9 cellular contexts compared by ENCODE assay signal in the genomic region with DNA sequence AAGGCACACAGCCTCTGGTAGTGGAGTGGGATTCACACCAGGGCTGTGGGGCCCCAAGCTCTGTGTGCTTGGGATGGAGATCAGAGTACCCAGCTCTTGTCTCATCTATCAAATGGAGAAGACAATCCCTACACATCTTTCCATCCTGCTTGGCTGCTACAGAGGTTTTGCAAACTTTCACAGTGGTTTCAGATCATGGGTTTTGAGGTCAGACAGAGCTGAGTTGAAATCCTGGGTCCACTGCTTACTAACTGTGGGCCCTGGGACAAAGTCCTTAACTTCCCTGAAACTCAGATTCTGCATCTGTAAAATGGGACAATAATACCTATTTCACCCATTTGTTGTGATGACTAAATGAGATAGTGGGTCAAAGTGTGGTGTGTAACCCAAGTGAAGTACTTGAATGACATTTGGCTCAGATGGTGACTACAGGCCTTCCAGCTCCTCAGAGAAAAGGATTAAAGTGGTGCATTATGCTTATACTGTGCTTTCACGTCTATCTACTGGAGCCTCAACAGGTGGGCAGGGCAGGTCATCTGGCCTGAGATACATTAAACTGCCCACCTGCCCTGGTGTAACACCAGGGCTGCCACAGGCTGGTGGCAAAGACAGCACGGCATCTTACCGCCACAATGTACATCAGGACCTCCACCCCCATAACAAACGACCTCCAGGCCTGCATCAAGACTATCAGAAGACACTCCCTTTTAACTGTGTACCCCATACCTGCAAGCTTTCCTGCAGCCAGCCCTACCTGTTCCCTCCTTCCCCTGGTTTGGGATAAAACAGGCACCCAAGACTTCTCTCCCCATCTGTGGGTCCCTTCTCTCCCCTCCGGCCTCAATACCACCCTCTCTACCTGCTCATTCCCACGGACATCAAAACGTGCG. TPM values are rescaled to one million over a fixed set of nuclear protein-coding genes. Genes with fewer than 3 reads are reported as not detected.
A peak's percentile ranks its signal among the peaks of the same experiment; 100 is the strongest.
DNase-seq lines count a peak whose midpoint lies in the region; ATAC-seq and TF ChIP-seq lines count a peak whose summit lies in the region.
"Had no signal": no experiment of that assay in that cellular context is flagged by ENCODE, and none has a peak within 500 bp of the region (broad histone marks: within the 10 kb centered on the region; RNA-seq: fewer than 3 reads in every experiment).

No MANE protein-coding gene starts in this region.

- H3K9me3 ChIP-seq in subcutaneous abdominal adipose tissue (ENCODE audit: control insufficient read depth in 5 of 5, low read length in 5 of 5), result no peaks in the 10 kb centered on the region

- H3K4me3 Mint-ChIP-seq in activated CD8-positive, alpha-beta memory T cell treated with anti-CD3 and anti-CD28 coated beads, Interleukin-2, amount 10 ng/mL, durations not matched to agents 7 days and 5 days, result peak overlapping the region; percentile 92
- H3K4me3 Mint-ChIP-seq in WTC11, result peak overlapping the region; percentile 67; the same call in 1 of the 2 replicates
- peak overlapping the region; percentile 91 to 98 (median 95) for H3K4me3 Mint-ChIP-seq in immature natural killer cell

- POLR2A ChIA-PET in WTC11 (lab: Charles Lee), result no interaction called here

- H3K9me3 Mint-ChIP-seq in activated CD8-positive, alpha-beta memory T cell treated with anti-CD3 and anti-CD28 coated beads, Interleukin-2, amount 10 ng/mL, durations not matched to agents 7 days and 5 days (ENCODE audit: low read depth), result no peaks in the 10 kb centered on the region
- no peaks in the 10 kb centered on the region for H3K9me3 Mint-ChIP-seq in WTC11
- H3K9me3 Mint-ChIP-seq in immature natural killer cell, result no peaks in the 10 kb centered on the region

- no peak for DNase-seq in activated CD8-positive, alpha-beta memory T cell treated with anti-CD3 and anti-CD28 coated beads, Interleukin-2, amount 10 ng/mL, durations not matched to agents 7 days and 5 days
- DNase-seq in activated CD8-positive, alpha-beta memory T cell treated with anti-CD3 and anti-CD28 coated beads for 24 hours, result no peak
- DNase-seq in WTC11 (ENCODE audit: low spot score), result no peak
- DNase-seq in immature natural killer cell, result no peak
- DNase-seq in mucosa of gallbladder (ENCODE audit: low spot score), result no peak
- DNase-seq: NCI-H1105 treated with DMSO at 0.1 percent for 48 hours had no signal

- H3K27ac Mint-ChIP-seq in activated CD8-positive, alpha-beta memory T cell treated with anti-CD3 and anti-CD28 coated beads, Interleukin-2, amount 10 ng/mL, durations not matched to agents 7 days and 5 days, result peak overlapping the region; percentile 100
- H3K27ac Mint-ChIP-seq in WTC11 (no peak overlapping the region), immature natural killer cell (peak overlapping the region; percentile 90 to 98 (median 94))

- H3K36me3 Mint-ChIP-seq in activated CD8-positive, alpha-beta memory T cell treated with anti-CD3 and anti-CD28 coated beads, Interleukin-2, amount 10 ng/mL, durations not matched to agents 7 days and 5 days, result peaks cover 37% of the 10 kb centered on the region
- no peaks in the 10 kb centered on the region for H3K36me3 Mint-ChIP-seq in WTC11
- no peaks in the 10 kb centered on the region for H3K36me3 Mint-ChIP-seq in immature natural killer cell

- ATAC-seq in activated CD8-positive, alpha-beta memory T cell treated with anti-CD3 and anti-CD28 coated beads, Interleukin-2, amount 10 ng/mL, durations not matched to agents 7 days and 5 days, result no peak
- ATAC-seq in WTC11, result no peak
- ATAC-seq in GM21786 (IDR thresholded peaks at IDR 0.05; ENCODE audit: unreplicated experiment), result no peak
- ATAC-seq in HG03457 (IDR thresholded peaks at IDR 0.05; ENCODE audit: unreplicated experiment), result no peak

- H3K4me1 ChIP-seq in subcutaneous abdominal adipose tissue (ENCODE audit: control insufficient read depth in 5 of 5, insufficient read depth in 5 of 5, low read length in 5 of 5), result peaks cover 2 to 35% (median 26%) of the 10 kb centered on the region in 5 donors

- peak overlapping the region; percentile 24 for H3K27ac ChIP-seq in subcutaneous abdominal adipose tissue (ENCODE audit: low read depth, low read length)

- H3K36me3 ChIP-seq in subcutaneous abdominal adipose tissue (ENCODE audit: control insufficient read depth in 5 of 5, insufficient read depth in 5 of 5, low read length in 5 of 5), result no peaks in the 10 kb centered on the region

- no peaks in the 10 kb centered on the region for H3K27me3 Mint-ChIP-seq in activated CD8-positive, alpha-beta memory T cell treated with anti-CD3 and anti-CD28 coated beads, Interleukin-2, amount 10 ng/mL, durations not matched to agents 7 days and 5 days
- H3K27me3 Mint-ChIP-seq in WTC11 (ENCODE audit: low read depth), result peaks cover 22% of the 10 kb centered on the region
- peaks cover 2 to 31% (median 9%) of the 10 kb centered on the region in 3 donors for H3K27me3 Mint-ChIP-seq in immature natural killer cell (ENCODE audit: low read depth in 3 of 3)

- peak overlapping the region in 1 of 5 donors; percentile 73 for H3K9ac ChIP-seq in subcutaneous abdominal adipose tissue (ENCODE audit: low read length in 5 of 5)

- no peaks in the 10 kb centered on the region for H3K27me3 ChIP-seq in subcutaneous abdominal adipose tissue (ENCODE audit: control insufficient read depth in 5 of 5, insufficient read depth in 4 of 5, low read length in 5 of 5)

- CTCF ChIA-PET in activated CD8-positive, alpha-beta memory T cell treated with anti-CD3 and anti-CD28 coated beads, Interleukin-2, amount 10 ng/mL, durations not matched to agents 7 days and 5 days (lab: Charles Lee), result interaction anchor here (0.8 to 4.1 kb wide), 10 partner anchors 9 to 58 kb away, joined by 3 to 22 read pairs (median 8); partner anchors contain the start of gene PHF19
- CTCF ChIA-PET in WTC11 (lab: Charles Lee), result interaction anchor here (0.5 to 2.2 kb wide), 2 partner anchors 12 to 72 kb away, joined by 3 to 5 read pairs; no protein-coding TSS in a partner anchor

- no peak for TF ChIP-seq CTCF in WTC11 (IDR thresholded peaks at IDR 0.05)

- H3K4me3 ChIP-seq in subcutaneous abdominal adipose tissue (ENCODE audit: low read depth in 1 of 5, low read length in 5 of 5), result peak overlapping the region in 3 of 5 donors; percentile 65 to 79 (median 69)

- peaks cover 77% of the 10 kb centered on the region for H3K4me1 Mint-ChIP-seq in activated CD8-positive, alpha-beta memory T cell treated with anti-CD3 and anti-CD28 coated beads, Interleukin-2, amount 10 ng/mL, durations not matched to agents 7 days and 5 days
- H3K4me1 Mint-ChIP-seq in WTC11, result peaks cover 39% of the 10 kb centered on the region
- H3K4me1 Mint-ChIP-seq in immature natural killer cell, result peaks cover 92 to 96% of the 10 kb centered on the region in 2 donors

TF ChIP-seq in WTC11, 78 proteins besides CTCF, POLR2A, EP300 and RAD21:
- TF ChIP-seq NFE2L1 (CRISPR knock-in tag; IDR thresholded peaks at IDR 0.05) (no peak), TEAD4 (CRISPR knock-in tag; IDR thresholded peaks at IDR 0.05) (no peak), ZBTB43 (CRISPR knock-in tag; IDR thresholded peaks at IDR 0.05) (no peak), ZNF263 (CRISPR knock-in tag; IDR thresholded peaks at IDR 0.05; ENCODE audit: low read depth) (no peak)

RNA-seq across cellular contexts. Expression of gene TRAF1, which starts 0.8 kb away (rescaled TPM):
- 100 to 1,000 TPM in 1 of 2 experiments, 10 to 100 TPM in 1; 59.6 to 114 TPM for total RNA-seq in activated CD8-positive, alpha-beta memory T cell treated with anti-CD3 and anti-CD28 coated beads, Interleukin-2, amount 10 ng/mL, durations not matched to agents 7 days and 5 days
- 1.8 to 3.1 TPM (median 2.9 TPM) in 3 replicates for total RNA-seq in WTC11 (2021)
- polyA plus RNA-seq in immature natural killer cell, result 1 to 10 TPM in 2 of 3 donors, under 1 TPM in 1; 0.67 to 3.4 (median 1.5) TPM
- 7.9 TPM for total RNA-seq in mucosa of gallbladder

RNA-seq across cellular contexts. Expression of gene PHF19, which starts 50.4 kb away (rescaled TPM):
- total RNA-seq in activated CD8-positive, alpha-beta memory T cell treated with anti-CD3 and anti-CD28 coated beads, Interleukin-2, amount 10 ng/mL, durations not matched to agents 7 days and 5 days, result 100 to 1,000 TPM; 246 to 254 TPM
- 29.3 to 39.0 TPM (median 35.4 TPM) in 3 replicates for total RNA-seq in WTC11 (2021)
- 10 to 100 TPM; 12.1 to 12.9 (median 12.8) TPM for polyA plus RNA-seq in immature natural killer cell
- total RNA-seq in mucosa of gallbladder, result 25.9 TPM
